7 cellular contexts compared by ENCODE assay signal in the genomic region with DNA sequence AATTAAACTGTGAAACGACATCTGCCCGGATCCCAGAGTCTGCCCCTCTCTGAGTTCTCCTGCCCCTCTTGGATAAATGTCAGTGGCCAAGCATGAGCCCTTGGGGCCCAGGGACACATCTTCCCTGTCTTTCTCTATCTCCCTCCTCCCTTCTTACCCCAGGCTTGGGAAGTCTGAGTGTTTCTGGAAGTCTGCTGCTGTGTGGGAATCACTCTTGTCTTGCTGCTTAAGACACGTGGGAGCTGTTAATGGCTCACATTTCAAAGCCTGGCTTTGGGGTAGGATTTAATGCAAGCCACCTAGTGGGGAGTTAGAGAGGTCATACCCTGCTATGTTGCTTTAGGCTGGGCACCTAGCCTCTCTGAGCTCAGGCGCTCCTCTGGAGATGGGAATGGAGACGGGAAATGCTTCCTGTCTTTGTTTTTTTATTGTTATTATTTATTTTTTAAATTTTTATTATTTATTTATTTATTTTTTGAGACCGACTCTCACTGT.
DNase-seq lines count a peak whose midpoint lies in the region; ATAC-seq and TF ChIP-seq lines count a peak whose summit lies in the region.

No MANE protein-coding gene starts in this region.

- peak overlapping the region; percentile 3; the same call in 1 of the 2 replicates for H3K27ac ChIP-seq in HEK293 (ENCODE audit: extremely low read depth, low read depth, low read length)

- H3K36me3 ChIP-seq in HEK293 (ENCODE audit: control insufficient read depth in 2 of 2, insufficient read depth in 1 of 2, low read length in 2 of 2): no peaks in the 10 kb centered on the region
- no peaks in the 10 kb centered on the region for H3K36me3 ChIP-seq in mucosa of stomach (ENCODE audit: control insufficient read depth, insufficient read depth, low read length)

- ATAC-seq in GM18517 (IDR thresholded peaks at IDR 0.05; ENCODE audit: unreplicated experiment): no peak

- peaks cover 17% of the 10 kb centered on the region for H3K4me1 ChIP-seq in HEK293 (ENCODE audit: control insufficient read depth, insufficient read depth, low read length)
- H3K4me1 ChIP-seq in mucosa of stomach (ENCODE audit: control insufficient read depth, insufficient read depth, low read length): peaks cover 67% of the 10 kb centered on the region

- peak; percentile 46; the same call in 1 of the 2 replicates for TF ChIP-seq CTCF in HEK293 (tag by site-specific recombination; IDR thresholded peaks at IDR 0.05)

- CTCF ChIA-PET in HEK293 (lab: Yijun Ruan, JAX): interaction anchor here (0.6 to 1.7 kb wide), 13 partner anchors 10 to 319 kb away, joined by 3 to 8 read pairs (median 3); no protein-coding TSS in a partner anchor

- DNase-seq in DMS53 treated with DMSO at 0.1 percent for 48 hours (lab: John Stamatoyannopoulos, UW; ENCODE audit: unreplicated experiment) (peak; percentile 56), OCI-M1 (lab: John Stamatoyannopoulos, UW) (peak; percentile 69), dedifferentiated amniotic fluid mesenchymal stem cell (ENCODE audit: extremely low spot score) (peak; percentile 70)
- DNase-seq in stimulated activated naive CD4-positive, alpha-beta T cell treated with Interleukin-2 at 50 U/mL for 16 hours (lab: John Stamatoyannopoulos, UW): no peak

- H3K9me3 ChIP-seq in HEK293 (ENCODE audit: control insufficient read depth, insufficient read depth, low read depth, low read length) (no peaks in the 10 kb centered on the region), mucosa of stomach (ENCODE audit: control insufficient read depth, low read length) (no peaks in the 10 kb centered on the region)

- POLR2A ChIA-PET in HEK293 (lab: Yijun Ruan, JAX): no interaction called here

- peaks cover 6% of the 10 kb centered on the region for H3K27me3 ChIP-seq in mucosa of stomach (ENCODE audit: control insufficient read depth, insufficient read depth, low read length)

- peak overlapping the region; percentile 18 for H3K9ac ChIP-seq in mucosa of stomach (ENCODE audit: low read length)

- H3K4me3 ChIP-seq in HEK293 (ENCODE audit: low read depth, low read length) (no peak overlapping the region), mucosa of stomach (ENCODE audit: low read length) (no peak overlapping the region)

TF ChIP-seq in HEK293, 187 proteins besides CTCF, POLR2A, EP300 and RAD21 (continues in another document):
- TF ChIP-seq, protein P1, sequence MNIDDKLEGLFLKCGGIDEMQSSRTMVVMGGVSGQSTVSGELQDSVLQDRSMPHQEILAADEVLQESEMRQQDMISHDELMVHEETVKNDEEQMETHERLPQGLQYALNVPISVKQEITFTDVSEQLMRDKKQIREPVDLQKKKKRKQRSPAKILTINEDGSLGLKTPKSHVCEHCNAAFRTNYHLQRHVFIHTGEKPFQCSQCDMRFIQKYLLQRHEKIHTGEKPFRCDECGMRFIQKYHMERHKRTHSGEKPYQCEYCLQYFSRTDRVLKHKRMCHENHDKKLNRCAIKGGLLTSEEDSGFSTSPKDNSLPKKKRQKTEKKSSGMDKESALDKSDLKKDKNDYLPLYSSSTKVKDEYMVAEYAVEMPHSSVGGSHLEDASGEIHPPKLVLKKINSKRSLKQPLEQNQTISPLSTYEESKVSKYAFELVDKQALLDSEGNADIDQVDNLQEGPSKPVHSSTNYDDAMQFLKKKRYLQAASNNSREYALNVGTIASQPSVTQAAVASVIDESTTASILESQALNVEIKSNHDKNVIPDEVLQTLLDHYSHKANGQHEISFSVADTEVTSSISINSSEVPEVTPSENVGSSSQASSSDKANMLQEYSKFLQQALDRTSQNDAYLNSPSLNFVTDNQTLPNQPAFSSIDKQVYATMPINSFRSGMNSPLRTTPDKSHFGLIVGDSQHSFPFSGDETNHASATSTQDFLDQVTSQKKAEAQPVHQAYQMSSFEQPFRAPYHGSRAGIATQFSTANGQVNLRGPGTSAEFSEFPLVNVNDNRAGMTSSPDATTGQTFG (tag by site-specific recombination; IDR thresholded peaks at IDR 0.05; ENCODE audit: borderline replicate concordance): no peak
- TF ChIP-seq ZNF266 (tag by site-specific recombination; IDR thresholded peaks at IDR 0.05; ENCODE audit: low read depth) (no peak), ZNF692 (tag by site-specific recombination; IDR thresholded peaks at IDR 0.05) (no peak; the same call in 1 of the 2 replicates), ZNF426 (tag by site-specific recombination; IDR thresholded peaks at IDR 0.05) (no peak), ZNF324 (tag by site-specific recombination; IDR thresholded peaks at IDR 0.05) (no peak), ZNF394 (tag by site-specific recombination; IDR thresholded peaks at IDR 0.05; ENCODE audit: borderline replicate concordance) (no peak), KLF17 (tag by site-specific recombination; IDR thresholded peaks at IDR 0.05) (no peak), ZNF555 (tag by site-specific recombination; conservative IDR thresholded peaks at IDR 0.05) (no peak), ZNF521 (tag by site-specific recombination; IDR thresholded peaks at IDR 0.05) (no peak), PBX3 (CRISPR knock-in tag; IDR thresholded peaks at IDR 0.05) (no peak), ZNF239 (tag by site-specific recombination; IDR thresholded peaks at IDR 0.05) (no peak), ZNF660 (tag by site-specific recombination; IDR thresholded peaks at IDR 0.05) (0 out of 2 replicates have a peak, but pooled peaks have one; percentile 53), ZNF2 (tag by site-specific recombination; IDR thresholded peaks at IDR 0.05) (no peak), ZFP69B (tag by site-specific recombination; IDR thresholded peaks at IDR 0.05) (no peak), ZNF169 (tag by site-specific recombination; IDR thresholded peaks at IDR 0.05) (no peak), HIC1 (tag by site-specific recombination; IDR thresholded peaks at IDR 0.05) (no peak), PRDM1 (tag by site-specific recombination; IDR thresholded peaks at IDR 0.05) (no peak), SCRT2 (tag by site-specific recombination; IDR thresholded peaks at IDR 0.05) (no peak), ZNF610 (tag by site-specific recombination; IDR thresholded peaks at IDR 0.05; ENCODE audit: borderline replicate concordance) (no peak), ZNF629 (tag by site-specific recombination; IDR thresholded peaks at IDR 0.05) (no peak; the same call in 1 of the 2 replicates)
